Comparison of ENCODE assay signal across 7 cellular contexts in genomic region chr2:163191372-163191771, GRCh38.
DNase-seq lines count a peak whose midpoint lies in the region; ATAC-seq, FAIRE-seq and TF ChIP-seq lines count a peak whose summit lies in the region.

No MANE protein-coding gene starts in this region.

- DNase-seq in G401 (ENCODE audit: low spot score) (peak; percentile 48), HCEC 1CT (peak; percentile 42), NCI-H774 (lab: John Stamatoyannopoulos, UW) (peak; percentile 40), endothelial cell of umbilical vein (ENCODE audit: low read depth, low spot score) (peak; percentile 64), trophoblast cell (peak; percentile 41 to 71)

- H2BK5ac ChIP-seq in trophoblast cell (ENCODE audit: low read depth, low read length, poor library complexity), result no peak overlapping the region

- peak; percentile 77 for FAIRE-seq in endothelial cell of umbilical vein (lab: Jason Lieb, UNC)

- CTCF ChIA-PET in endothelial cell of umbilical vein (lab: Charles Lee), result interaction anchor here (0.6 to 4.0 kb wide), 29 partner anchors 9 to 1408 kb away, joined by 3 to 56 read pairs (median 5); no protein-coding TSS in a partner anchor

- H4K12ac ChIP-seq in trophoblast cell (ENCODE audit: low read depth, low read length), result no peak overlapping the region

- H3K4me1 ChIP-seq in endothelial cell of umbilical vein (ENCODE audit: control insufficient read depth, extremely low read depth, insufficient read depth, low read length) (peaks cover 19% of the 10 kb centered on the region), trophoblast cell (ENCODE audit: control insufficient read depth in 1 of 2, insufficient read depth in 2 of 2, low read length in 2 of 2) (no peaks in the 10 kb centered on the region)

- no peaks in the 10 kb centered on the region for H3K9me1 ChIP-seq in endothelial cell of umbilical vein (replicated peaks; ENCODE audit: control insufficient read depth, extremely low read depth, insufficient read depth, low read length)

- no peak overlapping the region for H3K4ac ChIP-seq in trophoblast cell (ENCODE audit: low read depth, low read length)

- no peak overlapping the region for H2AK5ac ChIP-seq in trophoblast cell (ENCODE audit: low read length)

- H3K4me3 ChIP-seq in endothelial cell of umbilical vein (replicated peaks in 1 of 3; ENCODE audit: insufficient read depth in 1 of 3, low read depth in 1 of 3, low read length in 3 of 3) (no peak overlapping the region), trophoblast cell (ENCODE audit: low read depth, low read length) (no peak overlapping the region)

- intact Hi-C loops in endothelial cell of umbilical vein (cut with micrococcal nuclease), result loop anchor here (1.0 to 5.0 kb wide), 7 partner anchors 149 to 1304 kb away; partner anchors contain the start of gene FIGN

- dilution Hi-C loops in endothelial cell of umbilical vein (cut with MboI; ENCODE audit: extremely low pct_ligation_motif_present, low sequenced_read_pairs), result no loop called here

- TF ChIP-seq CTCF in endothelial cell of umbilical vein (IDR thresholded peaks at IDR 0.05; ENCODE audit: extremely low read depth in 1 of 2, insufficient read depth in 1 of 2, low read depth in 1 of 2, low read length in 2 of 2), result peak; percentile 45 to 47

- no peak overlapping the region for H2BK120ac ChIP-seq in trophoblast cell (ENCODE audit: insufficient read depth, low read length, poor library complexity)

- no peaks in the 10 kb centered on the region for H3K79me1 ChIP-seq in trophoblast cell (ENCODE audit: low read length)

- H3K79me2 ChIP-seq in endothelial cell of umbilical vein (ENCODE audit: control insufficient read depth, insufficient read depth, low read length) (no peaks in the 10 kb centered on the region), trophoblast cell (ENCODE audit: control insufficient read depth, insufficient read depth, low read length, poor library complexity) (no peaks in the 10 kb centered on the region)

- no peak overlapping the region for H3K14ac ChIP-seq in trophoblast cell (ENCODE audit: low read length)

- POLR2A ChIA-PET in endothelial cell of umbilical vein (lab: Charles Lee), result no interaction called here

- no peak overlapping the region for H2BK12ac ChIP-seq in trophoblast cell (ENCODE audit: low read length)

- no peak overlapping the region for H3K23ac ChIP-seq in trophoblast cell (ENCODE audit: low read length)

- no peak overlapping the region for H4K91ac ChIP-seq in trophoblast cell (ENCODE audit: low read depth, low read length)

- no peak overlapping the region for H3K27ac ChIP-seq in endothelial cell of umbilical vein (ENCODE audit: insufficient read depth, low read depth, low read length)
- no peak overlapping the region for H3K27ac ChIP-seq in trophoblast cell (ENCODE audit: low read depth, low read length)

- no peaks in the 10 kb centered on the region for H4K20me1 ChIP-seq in endothelial cell of umbilical vein (replicated peaks; ENCODE audit: control insufficient read depth, extremely low read depth, insufficient read depth, low read length)

- H3K9me3 ChIP-seq in endothelial cell of umbilical vein (replicated peaks; ENCODE audit: control insufficient read depth, insufficient read depth, low read length) (no peaks in the 10 kb centered on the region), trophoblast cell (ENCODE audit: insufficient read depth, low read depth, low read length) (no peaks in the 10 kb centered on the region)

- TF ChIP-seq POLR2A in endothelial cell of umbilical vein (IDR thresholded peaks at IDR 0.05; ENCODE audit: low read depth, low read length), result no peak

- no peak overlapping the region for H3K9ac ChIP-seq in endothelial cell of umbilical vein (replicated peaks; ENCODE audit: extremely low read depth, insufficient read depth, low read length)
- no peak overlapping the region for H3K9ac ChIP-seq in trophoblast cell (ENCODE audit: low read length)

- H2AFZ ChIP-seq in endothelial cell of umbilical vein (ENCODE audit: low read depth, low read length) (no peak overlapping the region), trophoblast cell (ENCODE audit: insufficient read depth, low read length, poor library complexity) (no peak overlapping the region)

- H3K27me3 ChIP-seq in endothelial cell of umbilical vein (ENCODE audit: control insufficient read depth in 2 of 2, insufficient read depth in 2 of 2, low read length in 2 of 2) (no peaks in the 10 kb centered on the region), trophoblast cell (ENCODE audit: insufficient read depth, low read length) (no peaks in the 10 kb centered on the region)

- H3K36me3 ChIP-seq in endothelial cell of umbilical vein (ENCODE audit: control insufficient read depth in 2 of 2, extremely low read depth in 1 of 2, insufficient read depth in 2 of 2, low read length in 2 of 2) (no peaks in the 10 kb centered on the region), trophoblast cell (ENCODE audit: control insufficient read depth in 1 of 2, insufficient read depth in 2 of 2, low read length in 2 of 2) (no peaks in the 10 kb centered on the region)

- no peak overlapping the region for H4K8ac ChIP-seq in trophoblast cell (ENCODE audit: low read depth, low read length)

- BruUV-seq in endothelial cell of umbilical vein (replicated peaks; lab: Mats Ljungman, UMichigan), result no TSS peak

- ATAC-seq in HG03432 (IDR thresholded peaks at IDR 0.05; ENCODE audit: unreplicated experiment) (no peak), GM19467 (IDR thresholded peaks at IDR 0.05; ENCODE audit: unreplicated experiment) (no peak)

- H3K4me2 ChIP-seq in endothelial cell of umbilical vein (ENCODE audit: insufficient read depth, low read length) (no peak overlapping the region), trophoblast cell (ENCODE audit: low read length) (no peak overlapping the region)

- no peak overlapping the region for H3K18ac ChIP-seq in trophoblast cell (ENCODE audit: low read length)

- in situ Hi-C loops in G401 (cut with HindIII; ENCODE audit: low sequenced_read_pairs), result no loop called here

TF ChIP-seq in endothelial cell of umbilical vein, 7 proteins besides CTCF, POLR2A, EP300 and RAD21:
- TF ChIP-seq JUN (IDR thresholded peaks at IDR 0.05; ENCODE audit: borderline replicate concordance, insufficient read depth, insufficient read length, low read depth) (no peak), GATA2 (IDR thresholded peaks at IDR 0.05; ENCODE audit: insufficient read depth, insufficient read length, low read depth, low read length) (no peak)
